8 cellular contexts compared by ENCODE assay signal in genomic region chr7:69599211-69599878, GRCh38. TPM values are rescaled to one million over a fixed set of nuclear protein-coding genes. Genes with fewer than 3 reads are reported as not detected.
A peak's percentile ranks its signal among the peaks of the same experiment; 100 is the strongest.
DNase-seq lines count a peak whose midpoint lies in the region; ATAC-seq lines count a peak whose summit lies in the region.

No MANE protein-coding gene starts in this region.

- peaks cover 25% of the 10 kb centered on the region for H3K4me1 ChIP-seq in CD8-positive, alpha-beta memory T cell (ENCODE audit: insufficient read depth, low read length)

- H3K9me3 ChIP-seq in CD8-positive, alpha-beta memory T cell (ENCODE audit: low read length), result no peaks in the 10 kb centered on the region

- H3K4me3 Mint-ChIP-seq in CD8-positive, alpha-beta memory T cell, result peak overlapping the region; percentile 85 to 93 (median 89)
- peak overlapping the region in 4 of 5 donors; percentile 89 to 95 (median 92) for H3K4me3 Mint-ChIP-seq in immature natural killer cell
- peak overlapping the region; percentile 83 to 86 for H3K4me3 Mint-ChIP-seq in stimulated activated naive CD8-positive, alpha-beta T cell treated with anti-CD3 and anti-CD28 coated beads, Interleukin-15, amount 100 ng/mL, for 72 hours

- H3K9me3 Mint-ChIP-seq in CD8-positive, alpha-beta memory T cell, result no peaks in the 10 kb centered on the region
- no peaks in the 10 kb centered on the region for H3K9me3 Mint-ChIP-seq in immature natural killer cell
- no peaks in the 10 kb centered on the region for H3K9me3 Mint-ChIP-seq in stimulated activated naive CD8-positive, alpha-beta T cell treated with anti-CD3 and anti-CD28 coated beads, Interleukin-15, amount 100 ng/mL, for 72 hours

- H3K27ac ChIP-seq in CD8-positive, alpha-beta memory T cell (ENCODE audit: low read depth, low read length), result no peak overlapping the region
- H3K27ac ChIP-seq in angular gyrus (ENCODE audit: low read depth, low read length), result peak overlapping the region; percentile 76

- CTCF ChIA-PET in CD8-positive, alpha-beta memory T cell (lab: Charles Lee), result no interaction called here

- peak overlapping the region; percentile 37 for H3K4me3 ChIP-seq in CD8-positive, alpha-beta memory T cell (ENCODE audit: low read length)

- H3K4me1 Mint-ChIP-seq in CD8-positive, alpha-beta memory T cell, result peaks cover 12 to 20% (median 14%) of the 10 kb centered on the region in 3 donors
- H3K4me1 Mint-ChIP-seq in immature natural killer cell, result peaks cover 6 to 7% of the 10 kb centered on the region in 2 donors
- H3K4me1 Mint-ChIP-seq in stimulated activated naive CD8-positive, alpha-beta T cell treated with anti-CD3 and anti-CD28 coated beads, Interleukin-15, amount 100 ng/mL, for 72 hours, result peaks cover 25% of the 10 kb centered on the region

- POLR2A ChIA-PET in CD8-positive, alpha-beta memory T cell (lab: Charles Lee), result no interaction called here

- H3K36me3 Mint-ChIP-seq in CD8-positive, alpha-beta memory T cell, result no peaks in the 10 kb centered on the region
- H3K36me3 Mint-ChIP-seq in immature natural killer cell, result no peaks in the 10 kb centered on the region

- no peaks in the 10 kb centered on the region for H3K36me3 ChIP-seq in CD8-positive, alpha-beta memory T cell (ENCODE audit: insufficient read depth, low read length)

- H3K27ac Mint-ChIP-seq in CD8-positive, alpha-beta memory T cell, result peak overlapping the region in 3 of 8 donors; percentile 24 to 74 (median 36)
- peak overlapping the region in 5 of 6 donors; percentile 76 to 90 (median 81) for H3K27ac Mint-ChIP-seq in immature natural killer cell
- peak overlapping the region in 1 of 2 donors; percentile 85 for H3K27ac Mint-ChIP-seq in stimulated activated naive CD8-positive, alpha-beta T cell treated with anti-CD3 and anti-CD28 coated beads, Interleukin-15, amount 100 ng/mL, for 72 hours

- H3K27me3 Mint-ChIP-seq in CD8-positive, alpha-beta memory T cell, result peaks cover 11 to 23% of the 10 kb centered on the region in 2 donors
- H3K27me3 Mint-ChIP-seq in immature natural killer cell (ENCODE audit: low read depth in 3 of 3), result peaks cover 8 to 13% (median 12%) of the 10 kb centered on the region in 3 donors
- H3K27me3 Mint-ChIP-seq in stimulated activated naive CD8-positive, alpha-beta T cell treated with anti-CD3 and anti-CD28 coated beads, Interleukin-15, amount 100 ng/mL, for 72 hours, result peaks cover 30% of the 10 kb centered on the region

- ATAC-seq in stimulated activated naive CD8-positive, alpha-beta T cell treated with anti-CD3 and anti-CD28 coated beads, Interleukin-15, amount 100 ng/mL, for 72 hours, result peak; percentile 16
- ATAC-seq in GM18870 (IDR thresholded peaks at IDR 0.05; ENCODE audit: unreplicated experiment) (no peak), GM18502 (IDR thresholded peaks at IDR 0.05; ENCODE audit: poor library complexity, unreplicated experiment) (no peak)

- H3K27me3 ChIP-seq in CD8-positive, alpha-beta memory T cell (ENCODE audit: insufficient read depth, low read length, poor library complexity, severe bottlenecking), result peaks cover 21% of the 10 kb centered on the region

- DNase-seq in CD8-positive, alpha-beta memory T cell, result no peak
- peak; percentile 72 for DNase-seq in HuH-7.5 (ENCODE audit: low spot score)
- peak; percentile 16 to 30 (median 29) for DNase-seq in immature natural killer cell
- DNase-seq in stimulated activated naive CD8-positive, alpha-beta T cell treated with anti-CD3 and anti-CD28 coated beads, Interleukin-15, amount 100 ng/mL, for 72 hours, result no peak
- DNase-seq in NCI-H446 treated with DMSO at 0.1 percent for 48 hours (lab: John Stamatoyannopoulos, UW), result no peak

RNA-seq across cellular contexts. Expression of gene AUTS2, which starts 1.1 kb away (rescaled TPM):
- 1 to 10 TPM; 4.4 to 5.3 TPM for total RNA-seq in CD8-positive, alpha-beta memory T cell
- polyA plus RNA-seq in CD8-positive, alpha-beta memory T cell, result 9.9 TPM
- 10 to 100 TPM in 1 of 3 donors, 1 to 10 TPM in 2; 1.9 to 17.6 (median 8.0) TPM for polyA plus RNA-seq in immature natural killer cell

Comparison
In these comparisons a context has a peak if more than half of its experiments do, and no peak if none do; other contexts are left out.
1. DNase-seq: peak in HuH-7.5 (single experiment) and immature natural killer cell (3 of 3); none in CD8-positive, alpha-beta memory T cell (0 of 5), stimulated activated naive CD8-positive, alpha-beta T cell treated with anti-CD3 and anti-CD28 coated beads, Interleukin-15, amount 100 ng/mL, for 72 hours (0 of 2) and NCI-H446 treated with DMSO at 0.1 percent for 48 hours (single experiment).
2. Peak in every context shown above with its lines, with median percentiles within 50 percentile points of each other: H3K4me3 Mint-ChIP-seq.